ENCODE assay signal across 12 cellular contexts in the genomic region with DNA sequence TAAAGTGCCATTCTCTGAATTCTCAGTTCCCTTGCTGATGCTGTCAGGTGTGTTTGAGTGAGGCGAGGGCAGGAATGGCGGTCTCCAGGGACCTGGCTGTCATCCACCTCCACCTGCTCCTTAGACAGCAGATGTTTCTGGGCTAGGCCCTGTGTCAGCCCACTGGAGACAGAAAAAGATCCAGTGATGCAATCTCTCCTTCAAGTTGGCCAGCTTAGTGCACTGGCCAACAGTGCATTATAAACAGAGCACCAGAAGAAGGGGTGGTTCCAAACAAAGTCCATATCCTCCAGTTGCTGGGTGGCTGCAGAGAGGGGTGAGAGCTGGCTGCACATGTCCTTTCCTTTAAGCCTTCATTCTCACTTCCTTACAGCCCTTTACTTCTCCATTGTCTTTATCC. TPM values are rescaled to one million over a fixed set of nuclear protein-coding genes. Genes with fewer than 3 reads are reported as not detected.
DNase-seq lines count a peak whose midpoint lies in the region; ATAC-seq and TF ChIP-seq lines count a peak whose summit lies in the region.
"Had no signal": no experiment of that assay in that cellular context is flagged by ENCODE, and none has a peak within 500 bp of the region (broad histone marks: within the 10 kb centered on the region; RNA-seq: fewer than 3 reads in every experiment).

No MANE protein-coding gene starts in this region.

- H3K27ac Mint-ChIP-seq in T-helper 1 cell treated with Interleukin-12 subunit alpha and Interleukin-12 subunit beta and Interleukin-4 antibody, amounts not matched to agents 30 μg/mL and 1 μg/mL, for 36 hours: peak overlapping the region; percentile 3
- peak overlapping the region; percentile 82 for H3K27ac Mint-ChIP-seq in T-helper 17 cell

- peaks cover 37% of the 10 kb centered on the region for H3K4me1 Mint-ChIP-seq in T-helper 1 cell treated with Interleukin-12 subunit alpha and Interleukin-12 subunit beta and Interleukin-4 antibody, amounts not matched to agents 30 μg/mL and 1 μg/mL, for 36 hours (ENCODE audit: low read depth)
- H3K4me1 Mint-ChIP-seq in T-helper 17 cell: peaks cover 43% of the 10 kb centered on the region

- H3K4me3 ChIP-seq in gastroesophageal sphincter (no peak overlapping the region), SJCRH30 (no peak overlapping the region)
- H3K4me3 ChIP-seq: smooth muscle cell had no signal

- no peaks in the 10 kb centered on the region for H3K9me3 Mint-ChIP-seq in T-helper 1 cell treated with Interleukin-12 subunit alpha and Interleukin-12 subunit beta and Interleukin-4 antibody, amounts not matched to agents 30 μg/mL and 1 μg/mL, for 36 hours

- H3K4me1 ChIP-seq in gastroesophageal sphincter (peaks cover 0 to 9% (median 0%) of the 10 kb centered on the region in 3 donors), SJCRH30 (no peaks in the 10 kb centered on the region)

- H3K27me3 ChIP-seq in gastroesophageal sphincter: no peaks in the 10 kb centered on the region
- H3K27me3 ChIP-seq in SJCRH30: no peaks in the 10 kb centered on the region

- DNase-seq in T-helper 1 cell (no peak), T-helper 17 cell (no peak), sciatic nerve (ENCODE audit: low spot score) (no peak), NCI-H1092 (lab: John Stamatoyannopoulos, UW) (no peak), SJCRH30 (no peak)
- DNase-seq in activated effector memory CD4-positive, alpha-beta T cell treated with anti-CD3 and anti-CD28 coated beads, Interleukin-2, amount 50 U/mL, for 16 hours: no peak
- DNase-seq: NCI-H146, WERI-Rb-1 had no signal

- WGBS in gastroesophageal sphincter (ENCODE audit: low coverage in 1 of 2), 2 donors: 80 to 100% methylated on average over 1 to 2 of the region's 2 CpGs

- H3K36me3 Mint-ChIP-seq in T-helper 1 cell treated with Interleukin-12 subunit alpha and Interleukin-12 subunit beta and Interleukin-4 antibody, amounts not matched to agents 30 μg/mL and 1 μg/mL, for 36 hours (ENCODE audit: low read depth): peaks cover 57% of the 10 kb centered on the region
- peaks cover 13% of the 10 kb centered on the region for H3K36me3 Mint-ChIP-seq in T-helper 17 cell (ENCODE audit: low read depth)

- TF ChIP-seq EP300 in gastroesophageal sphincter (IDR thresholded peaks at IDR 0.05): no peak

- intact Hi-C loops in sciatic nerve (cut with DNase I): no loop called here

- H3K36me3 ChIP-seq in gastroesophageal sphincter: peaks cover 0 to 68% of the 10 kb centered on the region in 2 donors
- H3K36me3 ChIP-seq in SJCRH30: peaks cover 23% of the 10 kb centered on the region

- no peak for TF ChIP-seq POLR2A in gastroesophageal sphincter (IDR thresholded peaks at IDR 0.05)

- ATAC-seq in T-helper 17 cell (no peak), gastroesophageal sphincter (peak; percentile 48), sciatic nerve (peak; percentile 75)
- ATAC-seq: Panc1 had no signal

- H3K4me3 Mint-ChIP-seq in T-helper 1 cell treated with Interleukin-12 subunit alpha and Interleukin-12 subunit beta and Interleukin-4 antibody, amounts not matched to agents 30 μg/mL and 1 μg/mL, for 36 hours: no peak overlapping the region
- H3K4me3 Mint-ChIP-seq in T-helper 17 cell: no peak overlapping the region

- no peak for TF ChIP-seq CTCF in gastroesophageal sphincter (IDR thresholded peaks at IDR 0.05)

- H3K27ac ChIP-seq in gastroesophageal sphincter (peak overlapping the region in 1 of 4 donors; percentile 11), SJCRH30 (no peak overlapping the region)
- H3K27ac ChIP-seq: WERI-Rb-1 had no signal

- H3K9me3 ChIP-seq in T-helper 17 cell (ENCODE audit: control insufficient read depth, low read length, poor library complexity, severe bottlenecking) (no peaks in the 10 kb centered on the region), gastroesophageal sphincter (no peaks in the 10 kb centered on the region), SJCRH30 (replicated peaks) (no peaks in the 10 kb centered on the region)

- no peaks in the 10 kb centered on the region for H3K27me3 Mint-ChIP-seq in T-helper 1 cell treated with Interleukin-12 subunit alpha and Interleukin-12 subunit beta and Interleukin-4 antibody, amounts not matched to agents 30 μg/mL and 1 μg/mL, for 36 hours (ENCODE audit: low read depth)
- H3K27me3 Mint-ChIP-seq in T-helper 17 cell: no peaks in the 10 kb centered on the region

RNA-seq across cellular contexts. Expression of a gene that starts 26.5 kb away (rescaled TPM):
- total RNA-seq in T-helper 17 cell (10 to 100 TPM; 38.1 to 44.9 TPM), gastroesophageal sphincter (10 to 100 TPM; 21.5 to 58.3 (median 40.0) TPM), sciatic nerve (28.2 TPM)
- total RNA-seq in SJCRH30 (2014; rRNA removed; shearing (Covaris generic)): 56.0 and 60.4 TPM in 2 replicates

RNA-seq across cellular contexts. Expression of a gene that starts 36.0 kb away (rescaled TPM):
- total RNA-seq in T-helper 17 cell (10 to 100 TPM; 63.8 to 64.6 TPM), gastroesophageal sphincter (10 to 100 TPM in 3 of 4 donors, 1 to 10 TPM in 1; 7.5 to 12.5 (median 10.5) TPM), sciatic nerve (12.6 TPM)
- 0.22 and 0.30 TPM in 2 replicates for total RNA-seq in SJCRH30 (2014; rRNA removed; shearing (Covaris generic))
